In the genomic region with DNA sequence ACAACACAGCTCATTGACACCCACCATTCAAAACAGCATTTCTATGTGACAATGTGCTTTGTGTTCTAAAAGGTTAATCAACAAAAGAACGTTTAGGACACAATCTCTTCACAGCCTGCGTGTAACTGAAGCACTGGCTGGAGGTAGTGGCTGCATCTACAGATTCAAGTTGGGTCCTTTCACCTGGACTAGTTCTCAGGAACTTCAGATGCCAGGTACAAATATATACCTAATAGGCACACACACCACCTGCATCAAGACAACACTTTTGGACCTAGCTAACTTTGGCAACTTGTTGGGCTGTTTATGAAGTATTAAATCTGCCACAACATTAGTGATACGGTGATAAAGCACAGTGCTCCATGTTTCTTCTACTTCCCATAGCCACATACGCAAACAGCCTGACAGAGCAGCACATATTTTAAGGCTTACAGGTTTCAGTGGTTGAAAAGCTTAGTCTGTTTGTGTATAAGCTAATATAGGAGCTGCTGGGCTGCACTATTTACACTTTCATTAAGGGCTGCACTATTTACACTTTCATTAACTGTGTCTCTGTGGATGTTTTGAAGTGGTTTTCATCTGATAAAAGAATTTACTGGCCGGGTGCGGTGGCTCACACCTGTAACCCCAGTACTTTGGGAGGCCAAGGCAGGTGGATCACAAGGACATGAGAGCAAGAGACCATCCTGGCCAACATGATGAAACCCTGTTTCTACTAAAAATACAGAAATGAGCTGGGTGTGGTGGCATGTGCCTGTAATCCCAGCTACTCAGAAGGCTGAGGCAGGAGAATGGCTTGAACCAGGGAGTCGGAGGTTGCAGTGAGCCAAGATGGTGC, we compare ENCODE assay signal across 16 cellular contexts.
DNase-seq lines count a peak whose midpoint lies in the region; ATAC-seq and TF ChIP-seq lines count a peak whose summit lies in the region.
"Had no signal": no experiment of that assay in that cellular context is flagged by ENCODE, and none has a peak within 500 bp of the region (broad histone marks: within the 10 kb centered on the region; RNA-seq: fewer than 3 reads in every experiment).

No MANE protein-coding gene starts in this region.

- H3K27ac ChIP-seq in left ventricle myocardium inferior (replicated peaks) (peak overlapping the region; percentile 72), OCI-LY3 (ENCODE audit: low read length) (peak overlapping the region; percentile 15; the same call in 1 of the 2 replicates), foreskin keratinocyte (peak overlapping the region; percentile 65)
- H3K27ac ChIP-seq: prostate gland had no signal

- H3K9me3 ChIP-seq in left ventricle myocardium inferior (replicated peaks) (no peaks in the 10 kb centered on the region), OCI-LY3 (ENCODE audit: insufficient read depth, low read length) (no peaks in the 10 kb centered on the region)
- H3K9me3 ChIP-seq: mucosa of descending colon, prostate gland had no signal

- peak overlapping the region; percentile 94 for H3K27ac Mint-ChIP-seq in type B pancreatic cell
- H3K27ac Mint-ChIP-seq: activated CD4-positive, alpha-beta T cell treated with anti-CD3 and anti-CD28 coated beads, Interleukin-2, amount 10 ng/mL, durations not matched to agents 7 days and 5 days; activated naive CD8-positive, alpha-beta T cell had no signal

- intact Hi-C loops in left ventricle myocardium inferior (cut with micrococcal nuclease) = no loop called here
- intact Hi-C loops in left cardiac atrium (cut with DNase I) = no loop called here

- H3K27me3 ChIP-seq in left ventricle myocardium inferior (ENCODE audit: low read depth) (no peaks in the 10 kb centered on the region), OCI-LY3 (ENCODE audit: low read depth, low read length) (no peaks in the 10 kb centered on the region), foreskin keratinocyte (no peaks in the 10 kb centered on the region)

- H3K4me1 Mint-ChIP-seq in type B pancreatic cell (ENCODE audit: unreplicated experiment) = peaks cover 58% of the 10 kb centered on the region

- H3K4me3 ChIP-seq in left ventricle myocardium inferior = no peak overlapping the region
- H3K4me3 ChIP-seq in OCI-LY3 (ENCODE audit: low read length) = peak overlapping the region; percentile 40; the same call in 1 of the 2 replicates
- H3K4me3 ChIP-seq: mucosa of descending colon, prostate gland had no signal

- H3K36me3 Mint-ChIP-seq in type B pancreatic cell = peaks cover 16% of the 10 kb centered on the region

- TF ChIP-seq CTCF in left ventricle myocardium inferior (IDR thresholded peaks at IDR 0.05; ENCODE audit: borderline replicate concordance) (no peak), OCI-LY3 (IDR thresholded peaks at IDR 0.05; ENCODE audit: low read depth, low read length) (no peak), foreskin keratinocyte (conservative IDR thresholded peaks at IDR 0.05) (no peak), type B pancreatic cell (conservative IDR thresholded peaks at IDR 0.05) (no peak)

- H3K36me3 ChIP-seq in left ventricle myocardium inferior = no peaks in the 10 kb centered on the region
- H3K36me3 ChIP-seq in OCI-LY3 (replicated peaks; ENCODE audit: low read depth, low read length) = peaks cover 8% of the 10 kb centered on the region
- H3K36me3 ChIP-seq: prostate gland had no signal

- no peaks in the 10 kb centered on the region for H3K9me3 Mint-ChIP-seq in type B pancreatic cell
- H3K9me3 Mint-ChIP-seq: activated CD4-positive, alpha-beta T cell treated with anti-CD3 and anti-CD28 coated beads, Interleukin-2, amount 10 ng/mL, durations not matched to agents 7 days and 5 days; effector memory CD8-positive, alpha-beta T cell had no signal

- H3K4me3 Mint-ChIP-seq in type B pancreatic cell = peak overlapping the region; percentile 18
- H3K4me3 Mint-ChIP-seq: activated CD4-positive, alpha-beta T cell treated with anti-CD3 and anti-CD28 coated beads, Interleukin-2, amount 10 ng/mL, durations not matched to agents 7 days and 5 days; activated naive CD8-positive, alpha-beta T cell; effector memory CD8-positive, alpha-beta T cell had no signal

- H3K9ac ChIP-seq in OCI-LY3 (ENCODE audit: low read length) = no peak overlapping the region

- H3K4me2 ChIP-seq in OCI-LY3 (ENCODE audit: low read length) = peak overlapping the region; percentile 61

- no peaks in the 10 kb centered on the region for H3K79me2 ChIP-seq in OCI-LY3 (ENCODE audit: low read length)

- H4K20me1 ChIP-seq in OCI-LY3 (ENCODE audit: insufficient read depth, low read length) = no peaks in the 10 kb centered on the region

- peaks cover 63% of the 10 kb centered on the region for H3K4me1 ChIP-seq in left ventricle myocardium inferior
- peaks cover 57% of the 10 kb centered on the region for H3K4me1 ChIP-seq in OCI-LY3 (ENCODE audit: low read length)
- H3K4me1 ChIP-seq in foreskin keratinocyte = peaks cover 42% of the 10 kb centered on the region

- DNase-seq in left ventricle myocardium inferior (no peak), left cardiac atrium (no peak), foreskin keratinocyte (no peak), type B pancreatic cell (ENCODE audit: extremely low spot score, unreplicated experiment) (no peak)
- DNase-seq in stimulated activated CD8-positive, alpha-beta memory T cell treated with anti-CD3 and anti-CD28 coated beads, Interleukin-4, amount 100 ng/mL, for 48 hours = no peak
- DNase-seq: activated CD4-positive, alpha-beta T cell treated with anti-CD3 and anti-CD28 coated beads, Interleukin-2, amount 10 ng/mL, durations not matched to agents 7 days and 5 days; activated T-cell treated with anti-CD3 and anti-CD28 coated beads, Interleukin-2, amount 50 U/mL, for 1 hour; DMS 273 treated with DMSO at 0.1 percent for 48 hours; effector memory CD8-positive, alpha-beta T cell; mucosa of descending colon; substantia nigra had no signal

- no peak for ATAC-seq in left cardiac atrium
- no peak for ATAC-seq in foreskin keratinocyte
- no peak for ATAC-seq in GM21390 (IDR thresholded peaks at IDR 0.05; ENCODE audit: unreplicated experiment)
- ATAC-seq in HG02623 (IDR thresholded peaks at IDR 0.05; ENCODE audit: unreplicated experiment) = no peak
- ATAC-seq: effector memory CD8-positive, alpha-beta T cell; mucosa of descending colon had no signal

- H2AFZ ChIP-seq in OCI-LY3 (ENCODE audit: low read depth, low read length) = no peak overlapping the region

- H3K27me3 Mint-ChIP-seq in type B pancreatic cell = peaks cover 5% of the 10 kb centered on the region
- H3K27me3 Mint-ChIP-seq: activated CD4-positive, alpha-beta T cell treated with anti-CD3 and anti-CD28 coated beads, Interleukin-2, amount 10 ng/mL, durations not matched to agents 7 days and 5 days; activated naive CD8-positive, alpha-beta T cell; effector memory CD8-positive, alpha-beta T cell had no signal

Comparison
In these comparisons a context has a peak if more than half of its experiments do, and no peak if none do; other contexts are left out.
1. H3K27ac ChIP-seq: peak in every context shown above with its lines; median percentile 72 in left ventricle myocardium inferior; 65 in foreskin keratinocyte; 15 in OCI-LY3.